ENCODE assay signal across 20 cellular contexts in the genomic region with DNA sequence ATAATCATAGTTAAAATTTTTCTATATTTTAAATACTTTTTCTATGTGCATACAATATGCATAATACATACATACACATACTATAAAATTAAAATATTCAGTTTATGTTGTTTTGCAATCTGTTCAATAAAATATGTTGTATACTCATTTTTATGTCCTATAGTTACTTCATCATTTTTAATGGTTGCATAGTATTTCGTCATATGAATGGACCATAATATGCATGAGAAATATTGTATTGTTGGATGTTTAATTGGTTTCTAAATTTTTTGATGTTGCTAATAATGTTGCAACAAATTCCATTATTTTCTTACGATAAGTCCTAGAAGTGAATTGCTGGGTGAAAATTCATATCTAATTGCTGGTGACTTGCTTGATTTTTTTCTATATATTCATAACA.
DNase-seq lines count a peak whose midpoint lies in the region; ATAC-seq, FAIRE-seq and TF ChIP-seq lines count a peak whose summit lies in the region.
"Had no signal": no experiment of that assay in that cellular context is flagged by ENCODE, and none has a peak within 500 bp of the region (broad histone marks: within the 10 kb centered on the region; RNA-seq: fewer than 3 reads in every experiment).

No MANE protein-coding gene starts in this region.

- no peaks in the 10 kb centered on the region for H4K20me1 ChIP-seq in K562 (replicated peaks; ENCODE audit: control insufficient read depth, insufficient read depth, low read length)
- H4K20me1 ChIP-seq: BLaER1 had no signal

- H3K79me2 ChIP-seq in K562 (ENCODE audit: control insufficient read depth, insufficient read depth, low read length) = no peaks in the 10 kb centered on the region

- FAIRE-seq in G401.6 (lab: Jason Lieb, UNC) (peak; percentile 23), K562 (lab: Jason Lieb, UNC) (no peak), islet of Langerhans (lab: Jason Lieb, UNC) (peak; percentile 9), pancreas (lab: Jason Lieb, UNC) (peak; percentile 32)
- FAIRE-seq: GM12891, H1 had no signal

- H3K36me3 ChIP-seq in K562 (ENCODE audit: control insufficient read depth, insufficient read depth, low read length) = peaks cover 29% of the 10 kb centered on the region; the same call in 2 of the 3 replicates
- no peaks in the 10 kb centered on the region for H3K36me3 ChIP-seq in pancreas
- H3K36me3 ChIP-seq: BLaER1 had no signal

- H3K4me1 ChIP-seq in K562 (replicated peaks in 1 of 2; ENCODE audit: control insufficient read depth in 2 of 2, insufficient read depth in 2 of 2, low read length in 2 of 2) (no peaks in the 10 kb centered on the region), pancreas (no peaks in the 10 kb centered on the region)
- H3K4me1 ChIP-seq: BLaER1, Caco-2 had no signal

- H3K4me2 ChIP-seq in K562 (ENCODE audit: insufficient read depth, low read length) = no peak overlapping the region
- H3K4me2 ChIP-seq: BLaER1 had no signal

- no peaks in the 10 kb centered on the region for H3K9me1 ChIP-seq in K562 (ENCODE audit: control insufficient read depth, insufficient read depth, low read length)

- no peak for TF ChIP-seq POLR2A in K562 (conservative IDR thresholded peaks at IDR 0.05)

- H3K9me3 ChIP-seq in K562 (replicated peaks; ENCODE audit: control insufficient read depth, insufficient read depth, low read depth, low read length) (no peaks in the 10 kb centered on the region; the same call in 1 of the 2 replicates), pancreas (no peaks in the 10 kb centered on the region)
- H3K9me3 ChIP-seq: BLaER1, Caco-2 had no signal

- TF ChIP-seq CTCF in K562 (IDR thresholded peaks at IDR 0.05 in 2 of 3, conservative IDR thresholded peaks at IDR 0.05 in 1 of 3; ENCODE audit: insufficient read depth in 2 of 3, low read depth in 1 of 3, low read length in 3 of 3) (no peak), pancreas (IDR thresholded peaks at IDR 0.05) (no peak), GM13976 (IDR thresholded peaks at IDR 0.05; ENCODE audit: borderline replicate concordance, control extremely low read depth, extremely low read depth, insufficient read depth, missing control alignments) (no peak)

- DNase-seq in K562 (ENCODE audit: extremely low read depth in 1 of 4, low spot score in 3 of 4) (no peak), pancreas (no peak), GM13976 (ENCODE audit: low spot score) (no peak)
- DNase-seq in stimulated activated naive CD4-positive, alpha-beta T cell (lab: John Stamatoyannopoulos, UW) = no peak
- DNase-seq in activated CD4-positive, alpha-beta T cell treated with anti-CD3 and anti-CD28 coated beads, Interleukin-2, amount 50 U/mL, for 4 hours = no peak
- DNase-seq: Caco-2; CD4-positive, CD25-positive, alpha-beta regulatory T cell; CD8-positive, alpha-beta T cell; DMS79; EL; GF-D8; GM23248; H7; HCEC 1CT had no signal

- intact Hi-C loops in K562 (cut with micrococcal nuclease) = no loop called here
- intact Hi-C loops in pancreas (cut with DNase I) = no loop called here

- no peak overlapping the region for H3K9ac ChIP-seq in K562 (ENCODE audit: insufficient read depth in 1 of 2, low read depth in 2 of 2, low read length in 2 of 2)
- H3K9ac ChIP-seq: BLaER1, GM23248 had no signal

- H2AFZ ChIP-seq in K562 (ENCODE audit: low read depth, low read length) = no peak overlapping the region
- H2AFZ ChIP-seq: GM23248 had no signal

- H3K4me3 ChIP-seq in K562 (no peak overlapping the region), pancreas (no peak overlapping the region)
- H3K4me3 ChIP-seq: BLaER1, GM23248 had no signal

- CTCF ChIA-PET in K562 (lab: Yijun Ruan, JAX; ENCODE audit: low intra/inter-chr PET ratio) = no interaction called here

- TF ChIP-seq EP300 in K562 (IDR thresholded peaks at IDR 0.05; ENCODE audit: low read length) = no peak

- no peak for ATAC-seq in K562
- no peak for ATAC-seq in pancreas
- ATAC-seq: CD8-positive, alpha-beta T cell had no signal

- 59% methylated on average over 2 of the region's 2 CpGs for WGBS in K562 (ENCODE audit: insufficient coverage, low coverage, missing lambda C conversion rate)
- WGBS in pancreas, 2 donors = 68 to 85% methylated on average over 2 of the region's 2 CpGs

- no peak for TF ChIP-seq RAD21 in K562 (CRISPR knock-in tag; conservative IDR thresholded peaks at IDR 0.05 in 1 of 2, IDR thresholded peaks at IDR 0.05 in 1 of 2)

- no peaks in the 10 kb centered on the region for H3K27me3 ChIP-seq in K562 (ENCODE audit: control insufficient read depth in 2 of 2, insufficient read depth in 2 of 2, low read length in 2 of 2)
- no peaks in the 10 kb centered on the region for H3K27me3 ChIP-seq in pancreas
- H3K27me3 ChIP-seq: BLaER1 had no signal

- POLR2A ChIA-PET in K562 (lab: Yijun Ruan, JAX) = no interaction called here

- H3K27ac ChIP-seq in K562 (ENCODE audit: extremely low read depth, low read depth, low read length) (no peak overlapping the region), pancreas (no peak overlapping the region)
- H3K27ac ChIP-seq: BLaER1, C4-2B, GM23248 had no signal

- BruUV-seq in K562 (replicated peaks; lab: Mats Ljungman, UMichigan) = no TSS peak

- in situ Hi-C loops in K562 (cut with MboI) (no loop called here), GM13976 (cut with MboI; ENCODE audit: low sequenced_read_pairs, unreplicated experiment) (no loop called here)

TF ChIP-seq in K562, 482 proteins besides CTCF, POLR2A, EP300 and RAD21:
- TF ChIP-seq ZNF431 (CRISPR knock-in tag; IDR thresholded peaks at IDR 0.05) (no peak), CEBPG (CRISPR knock-in tag; IDR thresholded peaks at IDR 0.05) (no peak), CEBPG (tag; conservative IDR thresholded peaks at IDR 0.05 in 1 of 2, IDR thresholded peaks at IDR 0.05 in 1 of 2) (peak; percentile 22 to 50; a peak in 1 of 4 replicates), MAFK (IDR thresholded peaks at IDR 0.05; ENCODE audit: low read length) (no peak), CEBPB (tag; IDR thresholded peaks at IDR 0.05) (peak; percentile 65)
